ENCODE assay signal across 19 cellular contexts in the genomic region with DNA sequence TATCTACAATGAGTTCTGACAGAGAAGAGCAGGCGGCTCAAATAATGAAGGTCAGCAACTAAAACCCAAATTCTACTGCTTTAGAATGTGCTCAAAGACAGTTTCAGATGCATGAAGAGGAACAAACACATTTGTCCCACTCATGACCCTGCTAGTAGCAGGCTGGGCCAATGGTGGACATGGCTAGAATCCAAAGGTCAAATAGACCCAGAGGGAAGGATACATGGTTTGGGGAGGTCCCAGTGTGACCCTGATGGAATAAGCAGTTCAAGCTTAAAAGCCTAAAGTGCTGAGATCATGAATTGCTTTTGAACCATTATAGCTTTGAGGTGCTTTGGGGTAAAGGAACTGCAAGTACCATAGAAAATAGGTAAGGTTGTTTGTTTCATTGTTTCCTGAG.
A peak's percentile ranks its signal among the peaks of the same experiment; 100 is the strongest.
DNase-seq lines count a peak whose midpoint lies in the region; ATAC-seq and TF ChIP-seq lines count a peak whose summit lies in the region.
"Had no signal": no experiment of that assay in that cellular context is flagged by ENCODE, and none has a peak within 500 bp of the region (broad histone marks: within the 10 kb centered on the region; RNA-seq: fewer than 3 reads in every experiment).

No MANE protein-coding gene starts in this region.

- CTCF ChIA-PET in T-cell (lab: Charles Lee): no interaction called here
- CTCF ChIA-PET in naive thymus-derived CD4-positive, alpha-beta T cell (lab: Charles Lee): no interaction called here

- no peaks in the 10 kb centered on the region for H3K9me3 ChIP-seq in CD4-positive, CD25-positive, alpha-beta regulatory T cell (ENCODE audit: control insufficient read depth in 2 of 2, low read length in 2 of 2)
- H3K9me3 ChIP-seq in naive thymus-derived CD4-positive, alpha-beta T cell (ENCODE audit: control insufficient read depth in 2 of 3, low read length in 3 of 3): no peaks in the 10 kb centered on the region
- H3K9me3 ChIP-seq: A549 had no signal

- no peak for ATAC-seq in CD4-positive, CD25-positive, alpha-beta regulatory T cell (ENCODE audit: low read depth in 2 of 2)
- no peak for ATAC-seq in T-cell (replicated peaks in 1 of 4)
- ATAC-seq in naive thymus-derived CD4-positive, alpha-beta T cell: no peak
- ATAC-seq in activated CD4-positive, CD25-positive, alpha-beta regulatory T cell treated with anti-CD3 and anti-CD28 coated beads, Interleukin-2, amount 50 U/mL, for 24 hours: no peak
- ATAC-seq: A549, HCT116 had no signal

- H3K4me3 ChIP-seq in CD4-positive, CD25-positive, alpha-beta regulatory T cell (ENCODE audit: low read depth, low read length): no peak overlapping the region
- no peak overlapping the region for H3K4me3 ChIP-seq in naive thymus-derived CD4-positive, alpha-beta T cell (ENCODE audit: low read length)
- no peak overlapping the region for H3K4me3 ChIP-seq in dorsolateral prefrontal cortex
- H3K4me3 ChIP-seq: A549 had no signal

- TF ChIP-seq CTCF in dorsolateral prefrontal cortex (IDR thresholded peaks at IDR 0.05 in 54 of 56, conservative IDR thresholded peaks at IDR 0.05 in 2 of 56; ENCODE audit: low read depth in 1 of 56, partially characterized antibody in 56 of 56): no peak

- peak overlapping the region; percentile 45 for H3K27ac Mint-ChIP-seq in T-helper 2 cell treated with Interferon-gamma antibody and Interleukin-4, amounts not matched to agents 5 μg/mL and 100 μg/mL, for 36 hours
- H3K27ac Mint-ChIP-seq in CD4-positive, CD25-positive, alpha-beta regulatory T cell: peak overlapping the region; percentile 40 to 67 (median 56)
- H3K27ac Mint-ChIP-seq in T-cell: peak overlapping the region; percentile 2 to 52
- peak overlapping the region in 5 of 9 donors; percentile 1 to 52 (median 43) for H3K27ac Mint-ChIP-seq in naive thymus-derived CD4-positive, alpha-beta T cell
- H3K27ac Mint-ChIP-seq: CD4-positive, alpha-beta memory T cell; HFFc6 had no signal

- H3K27me3 ChIP-seq in CD4-positive, CD25-positive, alpha-beta regulatory T cell (ENCODE audit: control insufficient read depth, insufficient read depth, low read length): no peaks in the 10 kb centered on the region
- H3K27me3 ChIP-seq in naive thymus-derived CD4-positive, alpha-beta T cell (ENCODE audit: control insufficient read depth in 2 of 2, insufficient read depth in 2 of 2, low read length in 2 of 2): no peaks in the 10 kb centered on the region
- peaks cover 0 to 49% (median 8%) of the 10 kb centered on the region in 45 donors for H3K27me3 ChIP-seq in dorsolateral prefrontal cortex

- DNase-seq in T-helper 2 cell treated with Interferon-gamma antibody and Interleukin-4, amounts not matched to agents 5 μg/mL and 100 μg/mL, for 36 hours (ENCODE audit: low spot score): no peak
- DNase-seq in T-helper 2 cell: no peak
- no peak for DNase-seq in CD4-positive, CD25-positive, alpha-beta regulatory T cell
- no peak for DNase-seq in T-cell
- DNase-seq in naive thymus-derived CD4-positive, alpha-beta T cell: no peak
- DNase-seq in dorsolateral prefrontal cortex: no peak
- DNase-seq: AML-193; CD4-positive, alpha-beta memory T cell; DMS153; DMS79; GDM1; GOT3; H7; HFFc6 had no signal

- no peak overlapping the region for H3K27ac ChIP-seq in CD4-positive, CD25-positive, alpha-beta regulatory T cell (ENCODE audit: insufficient read depth, low read length, poor library complexity, severe bottlenecking)
- H3K27ac ChIP-seq in naive thymus-derived CD4-positive, alpha-beta T cell (ENCODE audit: low read depth, low read length): no peak overlapping the region
- no peak overlapping the region for H3K27ac ChIP-seq in dorsolateral prefrontal cortex
- H3K27ac ChIP-seq: 22Rv1, A549, C4-2B had no signal

- H3K4me1 ChIP-seq in CD4-positive, CD25-positive, alpha-beta regulatory T cell (ENCODE audit: control insufficient read depth, insufficient read depth, low read length, poor library complexity, severe bottlenecking): peaks cover 4% of the 10 kb centered on the region
- H3K4me1 ChIP-seq in naive thymus-derived CD4-positive, alpha-beta T cell (ENCODE audit: control insufficient read depth in 2 of 2, insufficient read depth in 2 of 2, low read length in 2 of 2): peaks cover 0 to 12% of the 10 kb centered on the region in 2 donors
- H3K4me1 ChIP-seq: A549 had no signal

- POLR2A ChIA-PET in T-cell (lab: Charles Lee): no interaction called here
- POLR2A ChIA-PET in naive thymus-derived CD4-positive, alpha-beta T cell (lab: Charles Lee): interaction anchor here (0.8 kb wide), 1 partner anchor 10 kb away, joined by 5 read pairs; no protein-coding TSS in a partner anchor

- no peaks in the 10 kb centered on the region for H3K36me3 ChIP-seq in CD4-positive, CD25-positive, alpha-beta regulatory T cell (ENCODE audit: control insufficient read depth, insufficient read depth, low read length)
- no peaks in the 10 kb centered on the region for H3K36me3 ChIP-seq in naive thymus-derived CD4-positive, alpha-beta T cell (ENCODE audit: control insufficient read depth in 2 of 3, insufficient read depth in 3 of 3, low read length in 3 of 3)

- peaks cover 21% of the 10 kb centered on the region for H3K4me1 Mint-ChIP-seq in T-helper 2 cell treated with Interferon-gamma antibody and Interleukin-4, amounts not matched to agents 5 μg/mL and 100 μg/mL, for 36 hours (ENCODE audit: low read depth)
- H3K4me1 Mint-ChIP-seq in CD4-positive, CD25-positive, alpha-beta regulatory T cell: peaks cover 0 to 25% (median 8%) of the 10 kb centered on the region in 4 donors
- peaks cover 9 to 21% (median 11%) of the 10 kb centered on the region in 3 donors for H3K4me1 Mint-ChIP-seq in T-cell
- H3K4me1 Mint-ChIP-seq in naive thymus-derived CD4-positive, alpha-beta T cell: peaks cover 6 to 32% (median 21%) of the 10 kb centered on the region in 7 donors

- intact Hi-C loops in naive thymus-derived CD4-positive, alpha-beta T cell (cut with micrococcal nuclease): no loop called here
- intact Hi-C loops in dorsolateral prefrontal cortex (cut with DNase I): no loop called here

- H3K4me3 Mint-ChIP-seq in T-helper 2 cell treated with Interferon-gamma antibody and Interleukin-4, amounts not matched to agents 5 μg/mL and 100 μg/mL, for 36 hours: no peak overlapping the region
- H3K4me3 Mint-ChIP-seq in CD4-positive, CD25-positive, alpha-beta regulatory T cell: peak overlapping the region in 1 of 4 donors; percentile 46
- H3K4me3 Mint-ChIP-seq in T-cell: no peak overlapping the region
- H3K4me3 Mint-ChIP-seq in naive thymus-derived CD4-positive, alpha-beta T cell: peak overlapping the region in 7 of 10 donors; percentile 2 to 56 (median 33)
- H3K4me3 Mint-ChIP-seq: HFFc6 had no signal

- no peaks in the 10 kb centered on the region for H3K27me3 Mint-ChIP-seq in T-helper 2 cell treated with Interferon-gamma antibody and Interleukin-4, amounts not matched to agents 5 μg/mL and 100 μg/mL, for 36 hours (ENCODE audit: low read depth)
- H3K27me3 Mint-ChIP-seq in CD4-positive, CD25-positive, alpha-beta regulatory T cell: no peaks in the 10 kb centered on the region
- H3K27me3 Mint-ChIP-seq in T-cell: peaks cover 0 to 4% of the 10 kb centered on the region in 2 donors
- no peaks in the 10 kb centered on the region for H3K27me3 Mint-ChIP-seq in naive thymus-derived CD4-positive, alpha-beta T cell
- H3K27me3 Mint-ChIP-seq: CD4-positive, alpha-beta memory T cell had no signal

- no peaks in the 10 kb centered on the region for H3K9me3 Mint-ChIP-seq in T-helper 2 cell treated with Interferon-gamma antibody and Interleukin-4, amounts not matched to agents 5 μg/mL and 100 μg/mL, for 36 hours
- H3K9me3 Mint-ChIP-seq in CD4-positive, CD25-positive, alpha-beta regulatory T cell: peaks cover 0 to 2% (median 0%) of the 10 kb centered on the region in 7 donors
- H3K9me3 Mint-ChIP-seq in T-cell: no peaks in the 10 kb centered on the region
- peaks cover 0 to 11% (median 0%) of the 10 kb centered on the region in 11 donors for H3K9me3 Mint-ChIP-seq in naive thymus-derived CD4-positive, alpha-beta T cell
- H3K9me3 Mint-ChIP-seq: CD4-positive, alpha-beta memory T cell; HFFc6 had no signal

- peaks cover 8% of the 10 kb centered on the region for H3K36me3 Mint-ChIP-seq in T-helper 2 cell treated with Interferon-gamma antibody and Interleukin-4, amounts not matched to agents 5 μg/mL and 100 μg/mL, for 36 hours (ENCODE audit: low read depth)
- H3K36me3 Mint-ChIP-seq in CD4-positive, CD25-positive, alpha-beta regulatory T cell: peaks cover 7% of the 10 kb centered on the region
- H3K36me3 Mint-ChIP-seq in T-cell: no peaks in the 10 kb centered on the region
- peaks cover 0 to 4% (median 0%) of the 10 kb centered on the region in 5 donors for H3K36me3 Mint-ChIP-seq in naive thymus-derived CD4-positive, alpha-beta T cell
- H3K36me3 Mint-ChIP-seq: CD4-positive, alpha-beta memory T cell had no signal

Comparison
In these comparisons a context has a peak if more than half of its experiments do, and no peak if none do; other contexts are left out.
1. H3K4me3 Mint-ChIP-seq: peak in naive thymus-derived CD4-positive, alpha-beta T cell (7 of 10); none in T-helper 2 cell treated with Interferon-gamma antibody and Interleukin-4, amounts not matched to agents 5 μg/mL and 100 μg/mL, for 36 hours (single experiment) and T-cell (0 of 3).
2. Peak in every context shown above with its lines, with median percentiles within 50 percentile points of each other: H3K27ac Mint-ChIP-seq.